ENCODE assay signal across 16 cellular contexts in genomic region chr3:148389916-148390315, GRCh38.
DNase-seq lines count a peak whose midpoint lies in the region; ATAC-seq lines count a peak whose summit lies in the region.
"Had no signal": no experiment of that assay in that cellular context is flagged by ENCODE, and none has a peak within 500 bp of the region (broad histone marks: within the 10 kb centered on the region; RNA-seq: fewer than 3 reads in every experiment).

No MANE protein-coding gene starts in this region.

- DNase-seq in ELR (ENCODE audit: low read depth): peak; percentile 59
- DNase-seq in NCI-H226: peak; percentile 68
- peak; percentile 7 for DNase-seq in fibroblast of gingiva (ENCODE audit: low read depth)
- no peak for DNase-seq in NCI-H2171 (lab: John Stamatoyannopoulos, UW)
- DNase-seq in SW 1271 (lab: John Stamatoyannopoulos, UW): no peak
- no peak for DNase-seq in H7
- DNase-seq: ACHN; CD4-positive, CD25-positive, alpha-beta regulatory T cell; KBM-7; NCI-H1092; NCI-H2081 treated with DMSO at 0.1 percent for 48 hours; NCI-H2227 treated with DMSO at 0.1 percent for 48 hours; NCI-H524 treated with DMSO at 0.1 percent for 48 hours; SHP77 had no signal

- ATAC-seq in HG03469 (IDR thresholded peaks at IDR 0.05; ENCODE audit: unreplicated experiment): no peak
- ATAC-seq: GM12878 had no signal

- H3K4me3 ChIP-seq in H7 (ENCODE audit: insufficient read depth, low read depth, low read length): no peak overlapping the region
- H3K4me3 ChIP-seq: GM12878 had no signal

- H3K27me3 ChIP-seq in H7 (ENCODE audit: control insufficient read depth, insufficient read depth, low read length): no peaks in the 10 kb centered on the region

- no peaks in the 10 kb centered on the region for H3K36me3 ChIP-seq in H7 (replicated peaks; ENCODE audit: control insufficient read depth, insufficient read depth, low read length)

Comparison
In these comparisons a context has a peak if more than half of its experiments do, and no peak if none do; other contexts are left out.
1. DNase-seq: peak in ELR (single experiment), NCI-H226 (single experiment) and fibroblast of gingiva (single experiment); none in NCI-H2171 (single experiment), SW 1271 (0 of 2) and H7 (single experiment).